ENCODE assay signal across 8 cellular contexts in genomic region chr10:73998623-73999622, GRCh38. TPM values are rescaled to one million over a fixed set of nuclear protein-coding genes. Genes with fewer than 3 reads are reported as not detected.
DNase-seq lines count a peak whose midpoint lies in the region; ATAC-seq and TF ChIP-seq lines count a peak whose summit lies in the region.

No MANE protein-coding gene starts in this region.

- no peaks in the 10 kb centered on the region for H3K27me3 ChIP-seq in adipocyte (replicated peaks; ENCODE audit: control insufficient read depth, insufficient read depth, low read length)

- peak overlapping the region; percentile 99 for H3K27ac Mint-ChIP-seq in osteocyte (ENCODE audit: unreplicated experiment)

- intact Hi-C loops in cardiac septum (cut with DNase I) = loop anchor here (5.0 kb wide), 4 partner anchors 38 to 112 kb away; no protein-coding TSS in a partner anchor

- H3K36me3 Mint-ChIP-seq in osteocyte (ENCODE audit: unreplicated experiment) = peaks cover 7% of the 10 kb centered on the region

- H3K4me3 Mint-ChIP-seq in osteocyte (ENCODE audit: unreplicated experiment) = peak overlapping the region; percentile 99

- no peaks in the 10 kb centered on the region for H3K9me3 ChIP-seq in adipocyte (ENCODE audit: control insufficient read depth, low read length)

- ATAC-seq in GM21423 (IDR thresholded peaks at IDR 0.05; ENCODE audit: unreplicated experiment) = no peak

- H3K36me3 ChIP-seq in adipocyte (ENCODE audit: control insufficient read depth, insufficient read depth, low read length, severe bottlenecking) = no peaks in the 10 kb centered on the region

- H3K4me3 ChIP-seq in adipocyte (ENCODE audit: low read length) = peak overlapping the region; percentile 100

- TF ChIP-seq CTCF in osteocyte (IDR thresholded peaks at IDR 0.05) = peak; percentile 62

- peak; percentile 19 for DNase-seq in activated naive CD4-positive, alpha-beta T cell treated with Interleukin-2 at 50 U/mL for 16 hours
- no peak for DNase-seq in activated naive CD4-positive, alpha-beta T cell (lab: John Stamatoyannopoulos, UW)
- DNase-seq in NCI-H69 (lab: John Stamatoyannopoulos, UW) = peak; percentile 79
- DNase-seq in adipocyte (ENCODE audit: low read depth) = peak; percentile 80
- peak; percentile 80 for DNase-seq in cardiac septum (ENCODE audit: low spot score)
- peak; percentile 86 for DNase-seq in osteocyte (ENCODE audit: extremely low spot score, unreplicated experiment)
- DNase-seq in stimulated activated naive CD4-positive, alpha-beta T cell treated with Interleukin-2 at 50 U/mL for 16 hours (lab: John Stamatoyannopoulos, UW) = no peak

- no peaks in the 10 kb centered on the region for H3K9me3 Mint-ChIP-seq in osteocyte (ENCODE audit: unreplicated experiment)

- peak overlapping the region; percentile 100 for H3K9ac ChIP-seq in adipocyte (ENCODE audit: low read length)

- peaks cover 43% of the 10 kb centered on the region for H3K4me1 Mint-ChIP-seq in osteocyte (ENCODE audit: unreplicated experiment)

- H3K4me1 ChIP-seq in adipocyte (ENCODE audit: control insufficient read depth, insufficient read depth, low read length) = peaks cover 33% of the 10 kb centered on the region

- H3K27me3 Mint-ChIP-seq in osteocyte (ENCODE audit: unreplicated experiment) = no peaks in the 10 kb centered on the region

RNA-seq across cellular contexts. Expression of gene VCL, which starts 1.0 kb away (rescaled TPM):
- total RNA-seq in cardiac septum = 284 TPM
- 338 and 340 TPM in 2 replicates for total RNA-seq in osteocyte

Comparison
In these comparisons a context has a peak if more than half of its experiments do, and no peak if none do; other contexts are left out.
1. DNase-seq: peak in activated naive CD4-positive, alpha-beta T cell treated with Interleukin-2 at 50 U/mL for 16 hours (single experiment), NCI-H69 (single experiment), adipocyte (single experiment), cardiac septum (single experiment) and osteocyte (single experiment); none in activated naive CD4-positive, alpha-beta T cell (0 of 4) and stimulated activated naive CD4-positive, alpha-beta T cell treated with Interleukin-2 at 50 U/mL for 16 hours (single experiment).